29 cellular contexts compared by ENCODE assay signal in genomic region chr2:236101311-236101950, GRCh38.
"Had no signal": no experiment of that assay in that cellular context is flagged by ENCODE, and none has a peak within 500 bp of the region (broad histone marks: within the 10 kb centered on the region; RNA-seq: fewer than 3 reads in every experiment).

No MANE protein-coding gene starts in this region.

- ATAC-seq: psoas muscle; stimulated activated memory B cell treated with anti-CD40 and anti-IgM and Interleukin-4, amounts not matched to agents 10 μg/mL and 1 μg/mL and 100 μg/mL, for 72 hours had no signal

- H3K9me3 ChIP-seq: esophagus squamous epithelium, psoas muscle, sigmoid colon, stomach, thyroid gland, upper lobe of left lung had no signal

- H3K27ac ChIP-seq: epithelial cell of prostate, esophagus squamous epithelium, parathyroid adenoma, psoas muscle, sigmoid colon, stomach, thyroid gland had no signal

- DNase-seq: activated CD4-positive, alpha-beta memory T cell treated with anti-CD3 and anti-CD28 coated beads, Interleukin-2, amount 10 ng/mL, durations not matched to agents 7 days and 5 days; activated CD4-positive, alpha-beta T cell treated with anti-CD3 and anti-CD28 coated beads for 1 hour; activated CD4-positive, alpha-beta T cell treated with anti-CD3 and anti-CD28 coated beads, Interleukin-2, amount 10 ng/mL, durations not matched to agents 7 days and 5 days; activated CD8-positive, alpha-beta memory T cell treated with anti-CD3 and anti-CD28 coated beads, Interleukin-2, amount 50 U/mL, for 48 hours; activated gamma-delta T cell; activated naive CD4-positive, alpha-beta T cell treated with anti-CD3 and anti-CD28 coated beads, Interleukin-2, amount 10 ng/mL, durations not matched to agents 7 days and 5 days; activated naive CD8-positive, alpha-beta T cell treated with anti-CD3 and anti-CD28 coated beads, Interleukin-2, amount 10 ng/mL, durations not matched to agents 7 days and 5 days; activated T-cell treated with anti-CD3 and anti-CD28 coated beads, Interleukin-2, amount 50 U/mL, for 24 hours; central memory CD4-positive, alpha-beta T cell; esophagus squamous epithelium; foreskin melanocyte; mesenchymal stem cell; naive B cell; occipital lobe; psoas muscle; sigmoid colon; small intestine; stimulated activated CD4-positive, alpha-beta T cell treated with anti-CD3 and anti-CD28 coated beads, Interleukin-1b, Interleukin-23, amount 100 ng/mL, for 48 hours; stimulated activated CD4-positive, alpha-beta T cell treated with anti-CD3 and anti-CD28 coated beads, Interleukin-4, amount 100 ng/mL, for 4 hours; stimulated activated CD8-positive, alpha-beta memory T cell treated with anti-CD3 and anti-CD28 coated beads, Interleukin-4, amount 100 ng/mL, for 48 hours; stomach; T-helper 2 cell; thyroid gland; upper lobe of left lung had no signal

- FAIRE-seq: endometrium, keratinocyte, small intestine had no signal

- H3K4me1 ChIP-seq: esophagus squamous epithelium, parathyroid adenoma, psoas muscle, stomach, thyroid gland, upper lobe of left lung had no signal

- H3K4me3 ChIP-seq: esophagus squamous epithelium, psoas muscle, sigmoid colon, stomach, thyroid gland had no signal

- H3K36me3 ChIP-seq: esophagus squamous epithelium, sigmoid colon, thyroid gland, upper lobe of left lung had no signal

- H2AFZ ChIP-seq: parathyroid adenoma had no signal

- H3K27me3 ChIP-seq: esophagus squamous epithelium, sigmoid colon, stomach, thyroid gland, upper lobe of left lung had no signal

- H3K9ac ChIP-seq: parathyroid adenoma had no signal
